Comparison of ENCODE assay signal across 1 cellular context in genomic region chr12:99746538-99746937, GRCh38.
TF ChIP-seq lines count a peak whose summit lies in the region.

No MANE protein-coding gene starts in this region.

TF ChIP-seq in GM23338, 12 proteins besides CTCF, POLR2A, EP300 and RAD21 (continued from another document):
- TF ChIP-seq, protein P1, sequence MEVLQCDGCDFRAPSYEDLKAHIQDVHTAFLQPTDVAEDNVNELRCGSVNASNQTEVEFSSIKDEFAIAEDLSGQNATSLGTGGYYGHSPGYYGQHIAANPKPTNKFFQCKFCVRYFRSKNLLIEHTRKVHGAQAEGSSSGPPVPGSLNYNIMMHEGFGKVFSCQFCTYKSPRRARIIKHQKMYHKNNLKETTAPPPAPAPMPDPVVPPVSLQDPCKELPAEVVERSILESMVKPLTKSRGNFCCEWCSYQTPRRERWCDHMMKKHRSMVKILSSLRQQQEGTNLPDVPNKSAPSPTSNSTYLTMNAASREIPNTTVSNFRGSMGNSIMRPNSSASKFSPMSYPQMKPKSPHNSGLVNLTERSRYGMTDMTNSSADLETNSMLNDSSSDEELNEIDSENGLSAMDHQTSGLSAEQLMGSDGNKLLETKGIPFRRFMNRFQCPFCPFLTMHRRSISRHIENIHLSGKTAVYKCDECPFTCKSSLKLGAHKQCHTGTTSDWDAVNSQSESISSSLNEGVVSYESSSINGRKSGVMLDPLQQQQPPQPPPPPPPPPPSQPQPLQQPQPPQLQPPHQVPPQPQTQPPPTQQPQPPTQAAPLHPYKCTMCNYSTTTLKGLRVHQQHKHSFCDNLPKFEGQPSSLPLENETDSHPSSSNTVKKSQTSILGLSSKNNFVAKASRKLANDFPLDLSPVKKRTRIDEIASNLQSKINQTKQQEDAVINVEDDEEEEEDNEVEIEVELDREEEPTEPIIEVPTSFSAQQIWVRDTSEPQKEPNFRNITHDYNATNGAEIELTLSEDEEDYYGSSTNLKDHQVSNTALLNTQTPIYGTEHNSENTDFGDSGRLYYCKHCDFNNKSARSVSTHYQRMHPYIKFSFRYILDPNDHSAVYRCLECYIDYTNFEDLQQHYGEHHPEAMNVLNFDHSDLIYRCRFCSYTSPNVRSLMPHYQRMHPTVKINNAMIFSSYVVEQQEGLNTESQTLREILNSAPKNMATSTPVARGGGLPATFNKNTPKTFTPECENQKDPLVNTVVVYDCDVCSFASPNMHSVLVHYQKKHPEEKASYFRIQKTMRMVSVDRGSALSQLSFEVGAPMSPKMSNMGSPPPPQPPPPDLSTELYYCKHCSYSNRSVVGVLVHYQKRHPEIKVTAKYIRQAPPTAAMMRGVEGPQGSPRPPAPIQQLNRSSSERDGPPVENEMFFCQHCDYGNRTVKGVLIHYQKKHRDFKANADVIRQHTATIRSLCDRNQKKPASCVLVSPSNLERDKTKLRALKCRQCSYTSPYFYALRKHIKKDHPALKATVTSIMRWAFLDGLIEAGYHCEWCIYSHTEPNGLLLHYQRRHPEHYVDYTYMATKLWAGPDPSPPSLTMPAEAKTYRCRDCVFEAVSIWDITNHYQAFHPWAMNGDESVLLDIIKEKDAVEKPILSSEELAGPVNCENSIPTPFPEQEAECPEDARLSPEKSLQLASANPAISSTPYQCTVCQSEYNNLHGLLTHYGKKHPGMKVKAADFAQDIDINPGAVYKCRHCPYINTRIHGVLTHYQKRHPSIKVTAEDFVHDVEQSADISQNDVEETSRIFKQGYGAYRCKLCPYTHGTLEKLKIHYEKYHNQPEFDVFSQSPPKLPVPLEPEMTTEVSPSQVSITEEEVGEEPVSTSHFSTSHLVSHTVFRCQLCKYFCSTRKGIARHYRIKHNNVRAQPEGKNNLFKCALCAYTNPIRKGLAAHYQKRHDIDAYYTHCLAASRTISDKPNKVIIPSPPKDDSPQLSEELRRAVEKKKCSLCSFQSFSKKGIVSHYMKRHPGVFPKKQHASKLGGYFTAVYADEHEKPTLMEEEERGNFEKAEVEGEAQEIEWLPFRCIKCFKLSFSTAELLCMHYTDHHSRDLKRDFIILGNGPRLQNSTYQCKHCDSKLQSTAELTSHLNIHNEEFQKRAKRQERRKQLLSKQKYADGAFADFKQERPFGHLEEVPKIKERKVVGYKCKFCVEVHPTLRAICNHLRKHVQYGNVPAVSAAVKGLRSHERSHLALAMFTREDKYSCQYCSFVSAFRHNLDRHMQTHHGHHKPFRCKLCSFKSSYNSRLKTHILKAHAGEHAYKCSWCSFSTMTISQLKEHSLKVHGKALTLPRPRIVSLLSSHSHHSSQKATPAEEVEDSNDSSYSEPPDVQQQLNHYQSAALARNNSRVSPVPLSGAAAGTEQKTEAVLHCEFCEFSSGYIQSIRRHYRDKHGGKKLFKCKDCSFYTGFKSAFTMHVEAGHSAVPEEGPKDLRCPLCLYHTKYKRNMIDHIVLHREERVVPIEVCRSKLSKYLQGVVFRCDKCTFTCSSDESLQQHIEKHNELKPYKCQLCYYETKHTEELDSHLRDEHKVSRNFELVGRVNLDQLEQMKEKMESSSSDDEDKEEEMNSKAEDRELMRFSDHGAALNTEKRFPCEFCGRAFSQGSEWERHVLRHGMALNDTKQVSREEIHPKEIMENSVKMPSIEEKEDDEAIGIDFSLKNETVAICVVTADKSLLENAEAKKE (CRISPR knock-in tag; IDR thresholded peaks at IDR 0.05), result no peak
- TF ChIP-seq STAT1 (IDR thresholded peaks at IDR 0.05; ENCODE audit: unreplicated experiment) (no peak), CREB1 (CRISPR knock-in tag; IDR thresholded peaks at IDR 0.05; ENCODE audit: low read depth) (no peak), ZNF114 (CRISPR knock-in tag; IDR thresholded peaks at IDR 0.05) (no peak), EZH2 (IDR thresholded peaks at IDR 0.05; ENCODE audit: low read depth, unreplicated experiment) (no peak), EZH2phosphoT487 (IDR thresholded peaks at IDR 0.05; ENCODE audit: unreplicated experiment) (no peak), NANOG (IDR thresholded peaks at IDR 0.05; ENCODE audit: borderline replicate concordance) (no peak), POLR2AphosphoS5 (IDR thresholded peaks at IDR 0.05; ENCODE audit: low read depth) (no peak), REST (IDR thresholded peaks at IDR 0.05; ENCODE audit: unreplicated experiment) (no peak), JUNB (IDR thresholded peaks at IDR 0.05; ENCODE audit: unreplicated experiment) (no peak)
